9 cellular contexts compared by ENCODE assay signal in the genomic region with DNA sequence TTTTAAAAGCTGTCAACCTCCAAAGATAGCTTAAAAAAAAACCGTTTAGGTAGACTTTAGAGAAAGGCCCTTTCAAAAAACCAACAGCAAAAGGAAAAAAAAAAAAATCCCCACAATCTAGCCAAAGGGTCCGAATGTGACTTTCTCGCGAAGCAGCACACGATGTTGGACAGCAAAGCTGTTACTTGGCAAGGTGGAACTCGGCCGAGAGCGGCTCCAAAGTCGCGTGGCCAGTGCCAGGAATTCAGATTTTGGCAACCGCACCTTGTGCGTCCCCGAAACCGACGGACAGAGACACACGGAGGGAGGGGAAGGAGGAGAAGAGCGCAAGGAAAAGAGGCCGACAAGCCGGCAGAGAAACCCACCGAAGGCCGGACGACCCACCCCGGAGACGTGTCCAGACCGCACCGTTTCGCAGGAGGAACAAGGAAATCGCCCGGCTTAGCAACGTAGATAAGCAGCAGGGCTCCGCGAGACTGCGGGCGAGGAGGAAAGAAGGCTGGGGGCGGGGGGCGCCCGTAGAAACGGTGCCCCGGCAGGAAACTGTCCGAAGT.
A peak's percentile ranks its signal among the peaks of the same experiment; 100 is the strongest.
DNase-seq lines count a peak whose midpoint lies in the region; FAIRE-seq and TF ChIP-seq lines count a peak whose summit lies in the region.
"Had no signal": no experiment of that assay in that cellular context is flagged by ENCODE, and none has a peak within 500 bp of the region (broad histone marks: within the 10 kb centered on the region; RNA-seq: fewer than 3 reads in every experiment).

No MANE protein-coding gene starts in this region.

- no peak overlapping the region for H3K4ac ChIP-seq in neuronal stem cell (ENCODE audit: low read length)

- H3K4me3 ChIP-seq in foreskin fibroblast (ENCODE audit: low read depth in 1 of 2, low read length in 2 of 2): peak overlapping the region; percentile 82 to 86
- peak overlapping the region; percentile 60 to 80 for H3K4me3 ChIP-seq in neuronal stem cell (ENCODE audit: low read length in 2 of 2)

- H3K23ac ChIP-seq in neuronal stem cell (ENCODE audit: low read depth, low read length, poor library complexity): no peak overlapping the region

- H3K36me3 Mint-ChIP-seq in activated CD4-positive, alpha-beta memory T cell treated with anti-CD3 and anti-CD28 coated beads for 36 hours: no peaks in the 10 kb centered on the region

- no peak overlapping the region for H3K9ac ChIP-seq in neuronal stem cell (ENCODE audit: low read depth, low read length, poor library complexity)

- no peak overlapping the region for H4K8ac ChIP-seq in neuronal stem cell (ENCODE audit: low read depth, low read length)

- no peaks in the 10 kb centered on the region for H3K36me3 ChIP-seq in neuronal stem cell (replicated peaks in 1 of 2; ENCODE audit: control insufficient read depth in 2 of 2, insufficient read depth in 2 of 2, low read length in 2 of 2)

- no peak overlapping the region for H2BK5ac ChIP-seq in neuronal stem cell (ENCODE audit: low read length)

- H3K27ac ChIP-seq in C4-2B (peak overlapping the region; percentile 15; the same call in 1 of the 2 replicates), neuronal stem cell (replicated peaks; ENCODE audit: low read length) (no peak overlapping the region)
- H3K27ac ChIP-seq: HL-60 had no signal

- H2AFZ ChIP-seq in neuronal stem cell (ENCODE audit: low read length): peak overlapping the region; percentile 97

- H3K9me3 Mint-ChIP-seq in activated CD4-positive, alpha-beta memory T cell treated with anti-CD3 and anti-CD28 coated beads for 36 hours: no peaks in the 10 kb centered on the region

- no peaks in the 10 kb centered on the region for H3K9me3 ChIP-seq in neuronal stem cell (replicated peaks in 1 of 2; ENCODE audit: control insufficient read depth in 2 of 2, insufficient read depth in 1 of 2, low read depth in 1 of 2, low read length in 2 of 2)

- H3K18ac ChIP-seq in neuronal stem cell (ENCODE audit: low read length): peak overlapping the region; percentile 45

- in situ Hi-C loops in GM13977 (cut with MboI; ENCODE audit: low pct_unique_long_range_greater_than_20kb, low sequenced_read_pairs, unreplicated experiment): no loop called here

- peaks cover 21% of the 10 kb centered on the region for H3K4me1 Mint-ChIP-seq in activated CD4-positive, alpha-beta memory T cell treated with anti-CD3 and anti-CD28 coated beads for 36 hours (ENCODE audit: low read depth)

- TF ChIP-seq CTCF in C4-2B (conservative IDR thresholded peaks at IDR 0.05) (no peak), foreskin fibroblast (IDR thresholded peaks at IDR 0.05; ENCODE audit: low read depth, low read length) (no peak), GM13977 (IDR thresholded peaks at IDR 0.05; ENCODE audit: extremely low read depth, insufficient read depth, missing control alignments) (no peak)

- no peak for FAIRE-seq in HTR-8/SVneo (lab: Jason Lieb, UNC)

- no peak overlapping the region for H4K91ac ChIP-seq in neuronal stem cell (ENCODE audit: low read depth, low read length, poor library complexity)

- peak; percentile 14 for DNase-seq in HTR-8/SVneo (ENCODE audit: insufficient read length, low spot score)
- DNase-seq in activated CD4-positive, alpha-beta memory T cell treated with anti-CD3 and anti-CD28 coated beads for 36 hours: peak; percentile 10
- peak; percentile 46 to 76 for DNase-seq in foreskin fibroblast
- DNase-seq in neuronal stem cell (ENCODE audit: low spot score): peak; percentile 50
- no peak for DNase-seq in occipital lobe (lab: John Stamatoyannopoulos, UW)
- no peak for DNase-seq in GM13977 (ENCODE audit: low spot score)
- DNase-seq in hippocampal formation (lab: John Stamatoyannopoulos, UW): no peak

- H3K4me3 Mint-ChIP-seq in activated CD4-positive, alpha-beta memory T cell treated with anti-CD3 and anti-CD28 coated beads for 36 hours: peak overlapping the region; percentile 16

- CTCF ChIA-PET in activated CD4-positive, alpha-beta memory T cell treated with anti-CD3 and anti-CD28 coated beads for 36 hours (lab: Charles Lee): interaction anchor here (4.4 kb wide), 1 partner anchor 523 kb away, joined by 38 read pairs; no protein-coding TSS in a partner anchor

- H3K4me2 ChIP-seq in neuronal stem cell (ENCODE audit: insufficient read depth, low read length, poor library complexity, severe bottlenecking): peak overlapping the region; percentile 57

- no peak overlapping the region for H2BK15ac ChIP-seq in neuronal stem cell (ENCODE audit: low read length)

- POLR2A ChIA-PET in activated CD4-positive, alpha-beta memory T cell treated with anti-CD3 and anti-CD28 coated beads for 36 hours (lab: Charles Lee): no interaction called here

- H2BK120ac ChIP-seq in neuronal stem cell (ENCODE audit: low read depth, low read length): no peak overlapping the region

- H3K27me3 ChIP-seq in neuronal stem cell (ENCODE audit: control insufficient read depth in 3 of 3, insufficient read depth in 3 of 3, low read depth in 1 of 3, low read length in 3 of 3): peaks cover 0 to 15% (median 2%) of the 10 kb centered on the region in 3 experiments

- H2BK12ac ChIP-seq in neuronal stem cell (ENCODE audit: low read length): no peak overlapping the region

- H3K4me1 ChIP-seq in neuronal stem cell (ENCODE audit: control insufficient read depth in 2 of 2, insufficient read depth in 1 of 2, low read depth in 1 of 2, low read length in 2 of 2): peaks cover 3 to 13% of the 10 kb centered on the region in 2 donors

- H3K79me1 ChIP-seq in neuronal stem cell (ENCODE audit: low read depth, low read length): no peaks in the 10 kb centered on the region

- H3K14ac ChIP-seq in neuronal stem cell (ENCODE audit: low read length): no peak overlapping the region

- no CpG with 5 or more reads among the region's 40 CpGs for WGBS in neuronal stem cell (ENCODE audit: extremely low coverage in 2 of 2, insufficient read length in 2 of 2, insufficient replicate concordance in 1 of 2), 2 donors

- no peak overlapping the region for H3K27ac Mint-ChIP-seq in activated CD4-positive, alpha-beta memory T cell treated with anti-CD3 and anti-CD28 coated beads for 36 hours

- peaks cover 55% of the 10 kb centered on the region for H3K27me3 Mint-ChIP-seq in activated CD4-positive, alpha-beta memory T cell treated with anti-CD3 and anti-CD28 coated beads for 36 hours

- intact Hi-C loops in activated CD4-positive, alpha-beta memory T cell treated with anti-CD3 and anti-CD28 coated beads for 36 hours (cut with micrococcal nuclease): loop anchor here (5.0 kb wide), 1 partner anchor 701 kb away; no protein-coding TSS in a partner anchor

- no peak overlapping the region for H2AK5ac ChIP-seq in neuronal stem cell (ENCODE audit: low read depth, low read length)

Comparison
In these comparisons a context has a peak if more than half of its experiments do, and no peak if none do; other contexts are left out.
1. DNase-seq: peak in HTR-8/SVneo (single experiment), activated CD4-positive, alpha-beta memory T cell treated with anti-CD3 and anti-CD28 coated beads for 36 hours (single experiment), foreskin fibroblast (2 of 2) and neuronal stem cell (single experiment); none in occipital lobe (single experiment), GM13977 (single experiment) and hippocampal formation (0 of 2).